ENCODE assay signal across 8 cellular contexts in genomic region chr11:83034673-83035014, GRCh38. TPM values are rescaled to one million over a fixed set of nuclear protein-coding genes. Genes with fewer than 3 reads are reported as not detected.
DNase-seq lines count a peak whose midpoint lies in the region; ATAC-seq, FAIRE-seq and TF ChIP-seq lines count a peak whose summit lies in the region.

No MANE protein-coding gene starts in this region.

- TF ChIP-seq POLR2A in HepG2 (IDR thresholded peaks at IDR 0.05; ENCODE audit: insufficient read depth in 1 of 2, low read depth in 2 of 2, low read length in 2 of 2) = no peak

- no peaks in the 10 kb centered on the region for H4K20me1 ChIP-seq in HepG2 (ENCODE audit: insufficient read depth, low read length)

- POLR2A ChIA-PET in HepG2 (lab: Yijun Ruan, JAX) = interaction anchor here (0.7 to 1.9 kb wide), 6 partner anchors 14 to 251 kb away, joined by 3 to 11 read pairs (median 4); partner anchors contain the start of genes CCDC90B and RAB30

- peaks cover 39% of the 10 kb centered on the region for H3K4me1 ChIP-seq in HepG2 (ENCODE audit: insufficient read depth, low read length)
- H3K4me1 ChIP-seq in thoracic aorta (ENCODE audit: control insufficient read depth in 1 of 2, low read depth in 2 of 2) = peaks cover 34 to 57% of the 10 kb centered on the region in 2 donors

- H3K36me3 ChIP-seq in HepG2 (replicated peaks in 1 of 2; ENCODE audit: control insufficient read depth in 1 of 2, insufficient read depth in 2 of 2, low read length in 2 of 2) (no peaks in the 10 kb centered on the region), thoracic aorta (no peaks in the 10 kb centered on the region), H7 (replicated peaks; ENCODE audit: control insufficient read depth, insufficient read depth, low read length) (no peaks in the 10 kb centered on the region)

- no peaks in the 10 kb centered on the region for H3K27me3 ChIP-seq in HepG2 (ENCODE audit: control insufficient read depth in 1 of 2, insufficient read depth in 2 of 2, low read length in 2 of 2)
- H3K27me3 ChIP-seq in thoracic aorta (replicated peaks; ENCODE audit: insufficient read depth) = no peaks in the 10 kb centered on the region
- H3K27me3 ChIP-seq in H7 (ENCODE audit: control insufficient read depth, insufficient read depth, low read length) = no peaks in the 10 kb centered on the region; the same call in 1 of the 2 replicates

- H3K9me3 ChIP-seq in HepG2 (ENCODE audit: low read length) (no peaks in the 10 kb centered on the region), thoracic aorta (no peaks in the 10 kb centered on the region)

- TF ChIP-seq RAD21 in HepG2 (CRISPR knock-in tag; IDR thresholded peaks at IDR 0.05) = no peak

- H3K27ac ChIP-seq in VCaP (peak overlapping the region; percentile 60), HepG2 (ENCODE audit: extremely low read length, insufficient read depth, low read length) (no peak overlapping the region), thoracic aorta (peak overlapping the region; percentile 78 to 79)

- intact Hi-C loops in HepG2 (cut with micrococcal nuclease; ENCODE audit: unreplicated experiment) = no loop called here

- peaks cover 4% of the 10 kb centered on the region for H3K79me2 ChIP-seq in HepG2 (ENCODE audit: insufficient read depth, low read length)

- CTCF ChIA-PET in HepG2 (lab: Yijun Ruan, JAX; ENCODE audit: low intra/inter-chr PET ratio, low total read pairs) = no interaction called here

- TF ChIP-seq CTCF in VCaP (conservative IDR thresholded peaks at IDR 0.05) = no peak
- TF ChIP-seq CTCF in HepG2 (CRISPR knock-in tag; IDR thresholded peaks at IDR 0.05) = no peak
- no peak for TF ChIP-seq CTCF in thoracic aorta (IDR thresholded peaks at IDR 0.05)

- H3K4me2 ChIP-seq in HepG2 (ENCODE audit: low read depth, low read length) = peak overlapping the region; percentile 56; the same call in 1 of the 2 replicates

- H3K4me3 ChIP-seq in HepG2 (replicated peaks in 1 of 3; ENCODE audit: insufficient read depth in 1 of 3, low read depth in 2 of 3, low read length in 3 of 3) (no peak overlapping the region), thoracic aorta (peak overlapping the region; percentile 61), H7 (ENCODE audit: insufficient read depth, low read depth, low read length) (no peak overlapping the region)

- in situ Hi-C loops in HepG2 (cut with HindIII; ENCODE audit: extremely low pct_ligation_motif_present, low pct_unique_long_range_greater_than_20kb) = no loop called here

- no peak for DNase-seq in HepG2 (ENCODE audit: low spot score)
- DNase-seq in thoracic aorta (ENCODE audit: low spot score) = no peak
- DNase-seq in H7 = no peak
- DNase-seq in RPMI8226 = no peak
- DNase-seq in epidermal melanocyte (ENCODE audit: insufficient read length, low spot score) = no peak
- DNase-seq in GDM1 (lab: John Stamatoyannopoulos, UW) = no peak

- TF ChIP-seq EP300 in HepG2 (IDR thresholded peaks at IDR 0.05; ENCODE audit: low read depth in 2 of 2, low read length in 2 of 2) (no peak), HepG2 (CRISPR knock-in tag; IDR thresholded peaks at IDR 0.05; ENCODE audit: borderline replicate concordance) (no peak)

- H2AFZ ChIP-seq in HepG2 (ENCODE audit: low read length) = no peak overlapping the region

- H3K9ac ChIP-seq in HepG2 (ENCODE audit: insufficient read depth, low read depth, low read length) = 0 out of 2 replicates have a peak overlapping the region, but pooled peaks have one; percentile 11

- BruUV-seq in HepG2 (replicated peaks; lab: Mats Ljungman, UMichigan) = no TSS peak

- no peak for FAIRE-seq in HepG2 (lab: Jason Lieb, UNC)

- ATAC-seq in HG02610 (IDR thresholded peaks at IDR 0.05; ENCODE audit: unreplicated experiment) (peak; percentile 31), HepG2 (peak; percentile 29; the same call in 2 of the 3 replicates), thoracic aorta (ENCODE audit: insufficient number of reproducible peaks, low FRiP score, low read depth) (no peak)

TF ChIP-seq in HepG2, 621 proteins besides CTCF, POLR2A, EP300 and RAD21 (continues in another document):
- TF ChIP-seq CHD2 (IDR thresholded peaks at IDR 0.05; ENCODE audit: low read depth, low read length) = no peak
- TF ChIP-seq SKIL (CRISPR knock-in tag; IDR thresholded peaks at IDR 0.05; ENCODE audit: borderline replicate concordance) = no peak
- no peak for TF ChIP-seq RFX5 (IDR thresholded peaks at IDR 0.05; ENCODE audit: low read depth, low read length)
- TF ChIP-seq ZMYM2 (CRISPR knock-in tag; IDR thresholded peaks at IDR 0.05) = no peak
- no peak for TF ChIP-seq ZSCAN21 (CRISPR knock-in tag; IDR thresholded peaks at IDR 0.05; ENCODE audit: borderline replicate concordance)
- TF ChIP-seq TEAD3 (CRISPR knock-in tag; optimal IDR thresholded peaks at IDR 0.05; ENCODE audit: borderline replicate concordance) = no peak
- no peak for TF ChIP-seq ZNF572 (CRISPR knock-in tag; IDR thresholded peaks at IDR 0.05)
- TF ChIP-seq ZNF136 (CRISPR knock-in tag; IDR thresholded peaks at IDR 0.05; ENCODE audit: low read depth) = no peak
- TF ChIP-seq NFKB2 (CRISPR knock-in tag; IDR thresholded peaks at IDR 0.05; ENCODE audit: borderline replicate concordance) = no peak
- no peak for TF ChIP-seq TCF7L2 (IDR thresholded peaks at IDR 0.05; ENCODE audit: low read depth, low read length)
- no peak for TF ChIP-seq ZBTB39 (CRISPR knock-in tag; IDR thresholded peaks at IDR 0.05)

RNA-seq across cellular contexts. Expression of gene RAB30, which starts 37.1 kb away (rescaled TPM):
- total RNA-seq in HepG2 (2016; rRNA removed; fragmentation: Illumina TruSeq; extraction: Trizol) (5.0 and 8.8 TPM in 2 replicates), thoracic aorta (10 to 100 TPM; 16.6 to 25.7 TPM)
- 0.61 and 1.5 TPM in 2 replicates for total RNA-seq in HepG2 (2016; cell fraction: cytosol; rRNA removed; fragmentation: Illumina TruSeq; extraction: Trizol; ENCODE audit: low read depth)
- 4.7 and 8.4 TPM in 2 replicates for total RNA-seq in HepG2 (2016; cell fraction: insoluble cytoplasmic fraction; rRNA removed; fragmentation: Illumina TruSeq; extraction: Trizol)
- total RNA-seq in HepG2 (2016; cell fraction: membrane; rRNA removed; fragmentation: Illumina TruSeq; extraction: Trizol) = 2.3 TPM in 2 replicates
- 3.8 and 6.3 TPM in 2 replicates for total RNA-seq in HepG2 (2016; cell fraction: nucleus; rRNA removed; fragmentation: Illumina TruSeq; extraction: Trizol)
- polyA plus RNA-seq in HepG2 (2011; rRNA removed) = 3.7 and 4.2 TPM in 2 replicates
- 1.4 and 2.8 TPM in 2 replicates for polyA plus RNA-seq in HepG2 (2011; cell fraction: cytosol; rRNA removed)
- polyA plus RNA-seq in HepG2 (2011; cell fraction: nucleus; rRNA removed) = 2.7 and 4.6 TPM in 2 replicates
- polyA plus RNA-seq in HepG2 (2012) = 8.2 and 8.5 TPM in 2 replicates
- 0.09 and 0.22 TPM in 2 replicates for polyA plus RNA-seq in HepG2 (2016; cell fraction: cytosol; fragmentation: Illumina TruSeq; extraction: Trizol; ENCODE audit: low read depth)
- polyA plus RNA-seq in HepG2 (2016; cell fraction: insoluble cytoplasmic fraction; fragmentation: Illumina TruSeq; extraction: Trizol; ENCODE audit: low read depth) = 5.3 and 6.2 TPM in 2 replicates
- polyA plus RNA-seq in HepG2 (2016; cell fraction: membrane; fragmentation: Illumina TruSeq; extraction: Trizol; ENCODE audit: low read depth) = 0.58 and 0.83 TPM in 2 replicates
- 5.7 and 8.0 TPM in 2 replicates for polyA plus RNA-seq in HepG2 (2016; cell fraction: nucleus; fragmentation: Illumina TruSeq; extraction: Trizol; ENCODE audit: insufficient read depth, low read depth)
- 4.4 and 23.5 TPM in 2 replicates for polyA minus RNA-seq in HepG2 (2011; rRNA and poly(A)+ RNA removed; ENCODE audit: low replicate concordance)
- polyA minus RNA-seq in HepG2 (2011; cell fraction: cytosol; rRNA and poly(A)+ RNA removed) = 3.5 and 3.6 TPM in 2 replicates
- 18.4 and 19.1 TPM in 2 replicates for polyA minus RNA-seq in HepG2 (2011; cell fraction: nucleus; rRNA and poly(A)+ RNA removed)
- 4.5 and 6.2 TPM in 2 replicates for total RNA-seq in H7 (2014; rRNA removed; shearing (Covaris generic))
